In genomic region chr16:17846030-17846429, GRCh38 we compare ENCODE assay signal across 24 cellular contexts.
"Had no signal": no experiment of that assay in that cellular context is flagged by ENCODE, and none has a peak within 500 bp of the region (broad histone marks: within the 10 kb centered on the region; RNA-seq: fewer than 3 reads in every experiment).

No MANE protein-coding gene starts in this region.

- H3K4me3 ChIP-seq: colonic mucosa, coronary artery, dorsolateral prefrontal cortex, esophagus muscularis mucosa, esophagus squamous epithelium, gastrocnemius medialis, gastroesophageal sphincter, heart left ventricle, heart right ventricle had no signal

- H3K36me3 ChIP-seq: colonic mucosa, esophagus muscularis mucosa, esophagus squamous epithelium, gastrocnemius medialis, gastroesophageal sphincter, heart left ventricle, heart right ventricle had no signal

- H3K27me3 ChIP-seq: colonic mucosa, gastrocnemius medialis had no signal

- H3K4me3 Mint-ChIP-seq: dendritic cell treated with granulocyte-macrophage colony-stimulating factor and Interleukin-4, amounts not matched to agents 40 ng/mL and 50 ng/mL, for 4 days; effector memory CD8-positive, alpha-beta T cell; endodermal cell had no signal

- H3K9me3 ChIP-seq: colonic mucosa, esophagus muscularis mucosa, esophagus squamous epithelium, gastrocnemius medialis, gastroesophageal sphincter, heart left ventricle, heart right ventricle had no signal

- H3K27me3 Mint-ChIP-seq: dendritic cell treated with granulocyte-macrophage colony-stimulating factor and Interleukin-4, amounts not matched to agents 40 ng/mL and 50 ng/mL, for 4 days had no signal

- H3K4me1 ChIP-seq: colonic mucosa, esophagus muscularis mucosa, esophagus squamous epithelium, foreskin keratinocyte, gastrocnemius medialis, gastroesophageal sphincter, heart left ventricle, heart right ventricle had no signal

- H3K27ac ChIP-seq: colonic mucosa, coronary artery, epithelial cell of prostate, esophagus muscularis mucosa, esophagus squamous epithelium, foreskin keratinocyte, gastrocnemius medialis, gastroesophageal sphincter, heart left ventricle, heart right ventricle had no signal

- H3K27ac Mint-ChIP-seq: dendritic cell treated with granulocyte-macrophage colony-stimulating factor and Interleukin-4, amounts not matched to agents 40 ng/mL and 50 ng/mL, for 4 days; effector memory CD8-positive, alpha-beta T cell; endodermal cell had no signal

- DNase-seq: colonic mucosa; cortex of kidney; dermis blood vessel endothelial cell; effector CD4-positive, alpha-beta T cell; effector CD8-positive, alpha-beta T cell; effector memory CD4-positive, alpha-beta T cell; effector memory CD8-positive, alpha-beta T cell; endodermal cell; erythroblast; esophagus squamous epithelium; foreskin fibroblast; foreskin keratinocyte; foreskin melanocyte; gastrocnemius medialis; glutamatergic neuron; head of caudate nucleus; heart left ventricle; heart right ventricle had no signal

- H3K9me3 Mint-ChIP-seq: dendritic cell treated with granulocyte-macrophage colony-stimulating factor and Interleukin-4, amounts not matched to agents 40 ng/mL and 50 ng/mL, for 4 days; effector memory CD8-positive, alpha-beta T cell; endodermal cell had no signal
